Comparison of ENCODE assay signal across 8 cellular contexts in the genomic region with DNA sequence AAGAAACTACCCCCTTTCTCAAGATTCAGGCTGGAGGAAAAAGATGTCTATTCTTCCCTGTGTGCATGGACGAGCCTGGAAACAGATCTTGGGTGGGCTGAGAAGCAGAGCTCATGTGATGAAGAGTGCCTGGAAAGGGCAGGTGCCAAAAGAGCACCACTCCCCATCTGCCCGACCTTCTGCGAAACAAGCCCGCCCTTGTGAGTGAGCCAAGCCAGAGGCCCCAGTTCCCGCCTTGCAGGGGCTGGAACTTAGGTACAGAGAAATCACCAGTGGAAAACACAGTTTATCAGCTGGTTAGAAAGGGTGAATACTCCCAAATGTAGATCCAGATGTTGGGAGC. TPM values are rescaled to one million over a fixed set of nuclear protein-coding genes. Genes with fewer than 3 reads are reported as not detected.
DNase-seq lines count a peak whose midpoint lies in the region; ATAC-seq and TF ChIP-seq lines count a peak whose summit lies in the region.

No MANE protein-coding gene starts in this region.

- no peaks in the 10 kb centered on the region for H3K9me3 ChIP-seq in OCI-LY3 (ENCODE audit: insufficient read depth, low read length)
- H3K9me3 ChIP-seq in ectodermal cell (ENCODE audit: control insufficient read depth, low read length) = no peaks in the 10 kb centered on the region

- peaks cover 17% of the 10 kb centered on the region for H3K4me1 ChIP-seq in OCI-LY3 (ENCODE audit: low read length)
- H3K4me1 ChIP-seq in ectodermal cell (ENCODE audit: control insufficient read depth, insufficient read depth, low read length) = peaks cover 60% of the 10 kb centered on the region

- CTCF ChIA-PET in Calu3 (lab: Charles Lee) = interaction anchor here (1.0 to 1.6 kb wide), 2 partner anchors 15 to 52 kb away, joined by 3 to 4 read pairs; no protein-coding TSS in a partner anchor

- no peaks in the 10 kb centered on the region for H3K27me3 ChIP-seq in OCI-LY3 (ENCODE audit: low read depth, low read length)
- peaks cover 12% of the 10 kb centered on the region for H3K27me3 ChIP-seq in ectodermal cell (ENCODE audit: control insufficient read depth, insufficient read depth, low read length, poor library complexity, severe bottlenecking)

- H2AFZ ChIP-seq in OCI-LY3 (ENCODE audit: low read depth, low read length) = no peak overlapping the region

- no peak for TF ChIP-seq CTCF in Calu3 (IDR thresholded peaks at IDR 0.05; ENCODE audit: unreplicated experiment)
- TF ChIP-seq CTCF in OCI-LY3 (IDR thresholded peaks at IDR 0.05; ENCODE audit: low read depth, low read length) = no peak
- no peak for TF ChIP-seq CTCF in nephron (IDR thresholded peaks at IDR 0.05; ENCODE audit: unreplicated experiment in 3 of 3)

- 55 to 65% methylated on average over 5 of the region's 5 CpGs for WGBS in ectodermal cell, 2 experiments

- H3K4me1 Mint-ChIP-seq in Calu3 (ENCODE audit: low read depth, unreplicated experiment) (peaks cover 38% of the 10 kb centered on the region), nephron (peaks cover 63% of the 10 kb centered on the region)

- intact Hi-C loops in Calu3 (cut with micrococcal nuclease; ENCODE audit: unreplicated experiment) = no loop called here

- H3K36me3 Mint-ChIP-seq in Calu3 (ENCODE audit: insufficient read depth, unreplicated experiment) (peaks cover 57% of the 10 kb centered on the region), nephron (ENCODE audit: low read depth) (peaks cover 16% of the 10 kb centered on the region)

- peaks cover 19% of the 10 kb centered on the region for H4K20me1 ChIP-seq in OCI-LY3 (ENCODE audit: insufficient read depth, low read length)

- no peak for DNase-seq in Calu3
- DNase-seq in ecto neural progenitor cell (ENCODE audit: low spot score) = no peak
- DNase-seq in GM19238 (ENCODE audit: insufficient read length, low spot score) = no peak

- no peak overlapping the region for H3K9ac ChIP-seq in OCI-LY3 (ENCODE audit: low read length)

- peak overlapping the region; percentile 81 for H3K4me3 Mint-ChIP-seq in Calu3 (ENCODE audit: low read depth, unreplicated experiment)
- H3K4me3 Mint-ChIP-seq in nephron = peak overlapping the region; percentile 88 to 94 (median 94)

- no peaks in the 10 kb centered on the region for H3K9me3 Mint-ChIP-seq in Calu3 (ENCODE audit: low read depth, unreplicated experiment)
- H3K9me3 Mint-ChIP-seq in nephron = no peaks in the 10 kb centered on the region

- H3K36me3 ChIP-seq in OCI-LY3 (replicated peaks; ENCODE audit: low read depth, low read length) = peaks cover 3% of the 10 kb centered on the region
- H3K36me3 ChIP-seq in ectodermal cell (ENCODE audit: control insufficient read depth, insufficient read depth, low read length) = peaks cover 9% of the 10 kb centered on the region

- peak overlapping the region; percentile 74; the same call in 1 of the 2 replicates for H3K4me2 ChIP-seq in OCI-LY3 (ENCODE audit: low read length)

- H3K27ac Mint-ChIP-seq in Calu3 (ENCODE audit: unreplicated experiment) (peak overlapping the region; percentile 82), nephron (peak overlapping the region; percentile 93 to 96 (median 94))

- peaks cover 55% of the 10 kb centered on the region for H3K79me2 ChIP-seq in OCI-LY3 (ENCODE audit: low read length)

- H3K27ac ChIP-seq in OCI-LY3 (ENCODE audit: low read length) (no peak overlapping the region), ectodermal cell (ENCODE audit: insufficient read depth, low read depth, low read length, poor library complexity, severe bottlenecking) (no peak overlapping the region)

- no peak for ATAC-seq in GM21360 (IDR thresholded peaks at IDR 0.05; ENCODE audit: unreplicated experiment)
- ATAC-seq in HG03520 (IDR thresholded peaks at IDR 0.05; ENCODE audit: unreplicated experiment) = no peak

- no TSS peak for BruUV-seq in Calu3 (replicated peaks; lab: Mats Ljungman, UMichigan)

- H3K27me3 Mint-ChIP-seq in Calu3 (ENCODE audit: unreplicated experiment) (no peaks in the 10 kb centered on the region), nephron (ENCODE audit: low read depth) (no peaks in the 10 kb centered on the region)

- H3K4me3 ChIP-seq in OCI-LY3 (ENCODE audit: low read length) (no peak overlapping the region), ectodermal cell (ENCODE audit: insufficient read depth, low read depth, low read length) (peak overlapping the region; percentile 80)

RNA-seq across cellular contexts. Expression of a gene that starts 26.7 kb away (rescaled TPM):
- total RNA-seq in Calu3 (2022) = 0.61 TPM in 1 of 2 replicates, not detected in the other
- not detected for polyA plus RNA-seq in ectodermal cell (2013, experiment 1 of 4)
- not detected for polyA plus RNA-seq in ectodermal cell (2013, experiment 2 of 4)
- not detected for polyA plus RNA-seq in ectodermal cell (2013, experiment 3 of 4)
- not detected for polyA plus RNA-seq in ectodermal cell (2013, experiment 4 of 4)
